ENCODE assay signal across 8 cellular contexts in genomic region chr14:89468030-89468429, GRCh38. TPM values are rescaled to one million over a fixed set of nuclear protein-coding genes. Genes with fewer than 3 reads are reported as not detected.
DNase-seq lines count a peak whose midpoint lies in the region; ATAC-seq and TF ChIP-seq lines count a peak whose summit lies in the region.
"Not testable (repeated sequence)": the region's sequence is repeated elsewhere in the genome, so short reads cannot be mapped to it uniquely, and the experiment has no call there.

No MANE protein-coding gene starts in this region.

- H3K9me3 ChIP-seq in CD4-positive, alpha-beta T cell (ENCODE audit: control insufficient read depth, low read length); DND-41 (ENCODE audit: insufficient read depth, low read length, severe bottlenecking): not testable (repeated sequence)

- H3K27ac Mint-ChIP-seq in CD4-positive, alpha-beta T cell = peak overlapping the region; percentile 66
- peak overlapping the region; percentile 14 for H3K27ac Mint-ChIP-seq in activated CD8-positive, alpha-beta T cell treated with anti-CD3 and anti-CD28 coated beads for 36 hours
- peak overlapping the region; percentile 54 for H3K27ac Mint-ChIP-seq in activated naive CD8-positive, alpha-beta T cell
- peak overlapping the region; percentile 22 for H3K27ac Mint-ChIP-seq in dendritic cell treated with granulocyte-macrophage colony-stimulating factor and Interleukin-4, amounts not matched to agents 40 ng/mL and 50 ng/mL, for 4 days
- H3K27ac Mint-ChIP-seq in immature natural killer cell (peak overlapping the region; percentile 77 to 97 (median 86)), natural killer cell (peak overlapping the region; percentile 85 to 95)
- H3K27ac Mint-ChIP-seq in stimulated activated effector memory CD8-positive, alpha-beta T cell treated with anti-CD3 and anti-CD28 coated beads, Interleukin-12 subunit alpha, Interleukin-12 subunit beta, amount 100 ng/mL, for 72 hours = not testable (repeated sequence)

- H3K4me1 ChIP-seq in DND-41 (ENCODE audit: insufficient read depth, low read length) = peaks cover 26% of the 10 kb centered on the region

- H3K9ac ChIP-seq in DND-41 (ENCODE audit: low read depth, low read length) = not testable (repeated sequence)

- not testable (repeated sequence) for DNase-seq in CD4-positive, alpha-beta T cell; DND-41; natural killer cell; stimulated activated effector memory CD8-positive, alpha-beta T cell treated with anti-CD3 and anti-CD28 coated beads, Interleukin-12 subunit alpha, Interleukin-12 subunit beta, amount 100 ng/mL, for 72 hours (ENCODE audit: low spot score in 2 of 2)
- DNase-seq in activated CD8-positive, alpha-beta T cell treated with anti-CD3 and anti-CD28 coated beads for 36 hours = peak; percentile 45
- DNase-seq in immature natural killer cell = peak in 2 of 3 donors; percentile 10 to 14

- not testable (repeated sequence) for H3K4me3 Mint-ChIP-seq in CD4-positive, alpha-beta T cell; activated CD8-positive, alpha-beta T cell treated with anti-CD3 and anti-CD28 coated beads for 36 hours; activated naive CD8-positive, alpha-beta T cell; dendritic cell treated with granulocyte-macrophage colony-stimulating factor and Interleukin-4, amounts not matched to agents 40 ng/mL and 50 ng/mL, for 4 days
- peak overlapping the region; percentile 57 to 95 (median 70) for H3K4me3 Mint-ChIP-seq in immature natural killer cell
- peak overlapping the region; percentile 45 for H3K4me3 Mint-ChIP-seq in natural killer cell
- H3K4me3 Mint-ChIP-seq in stimulated activated effector memory CD8-positive, alpha-beta T cell treated with anti-CD3 and anti-CD28 coated beads, Interleukin-12 subunit alpha, Interleukin-12 subunit beta, amount 100 ng/mL, for 72 hours = peak overlapping the region; percentile 62

- H3K79me2 ChIP-seq in DND-41 (ENCODE audit: insufficient read depth, low read length) = not testable (repeated sequence)

- H3K27ac ChIP-seq in CD4-positive, alpha-beta T cell (ENCODE audit: low read depth, low read length) = not testable (repeated sequence)
- peak overlapping the region; percentile 17; the same call in 1 of the 2 replicates for H3K27ac ChIP-seq in DND-41 (ENCODE audit: low read length)

- H3K27me3 ChIP-seq in CD4-positive, alpha-beta T cell (ENCODE audit: control insufficient read depth, insufficient read depth, low read length); DND-41 (ENCODE audit: insufficient read depth, low read length, poor library complexity): not testable (repeated sequence)

- TF ChIP-seq CTCF in CD4-positive, alpha-beta T cell (IDR thresholded peaks at IDR 0.05); DND-41 (IDR thresholded peaks at IDR 0.05; ENCODE audit: borderline replicate concordance, extremely low read depth, low read length, poor library complexity, severe bottlenecking); activated CD8-positive, alpha-beta T cell treated with anti-CD3 and anti-CD28 coated beads for 36 hours (IDR thresholded peaks at IDR 0.05); natural killer cell (IDR thresholded peaks at IDR 0.05): not testable (repeated sequence)

- not testable (repeated sequence) for H3K9me3 Mint-ChIP-seq in CD4-positive, alpha-beta T cell; activated CD8-positive, alpha-beta T cell treated with anti-CD3 and anti-CD28 coated beads for 36 hours; activated naive CD8-positive, alpha-beta T cell (ENCODE audit: low read depth); immature natural killer cell; natural killer cell; stimulated activated effector memory CD8-positive, alpha-beta T cell treated with anti-CD3 and anti-CD28 coated beads, Interleukin-12 subunit alpha, Interleukin-12 subunit beta, amount 100 ng/mL, for 72 hours
- peaks cover 22% of the 10 kb centered on the region for H3K9me3 Mint-ChIP-seq in dendritic cell treated with granulocyte-macrophage colony-stimulating factor and Interleukin-4, amounts not matched to agents 40 ng/mL and 50 ng/mL, for 4 days

- not testable (repeated sequence) for H3K36me3 ChIP-seq in DND-41 (ENCODE audit: insufficient read depth, low read length)

- POLR2A ChIA-PET in CD4-positive, alpha-beta T cell (lab: Charles Lee) = not testable (repeated sequence)
- POLR2A ChIA-PET in activated CD8-positive, alpha-beta T cell treated with anti-CD3 and anti-CD28 coated beads for 36 hours (lab: Charles Lee) = interaction anchor here (0.6 to 0.8 kb wide), 4 partner anchors 8 to 222 kb away, joined by 3 to 4 read pairs (median 4); no protein-coding TSS in a partner anchor

- CTCF ChIA-PET in CD4-positive, alpha-beta T cell (lab: Charles Lee) = not testable (repeated sequence)
- CTCF ChIA-PET in activated CD8-positive, alpha-beta T cell treated with anti-CD3 and anti-CD28 coated beads for 36 hours (lab: Charles Lee) = interaction anchor here (0.6 to 0.8 kb wide), 3 partner anchors 17 to 59 kb away, joined by 3 read pairs; no protein-coding TSS in a partner anchor

- H3K36me3 Mint-ChIP-seq in CD4-positive, alpha-beta T cell (ENCODE audit: low read depth) = peaks cover 55% of the 10 kb centered on the region
- peaks cover 28% of the 10 kb centered on the region for H3K36me3 Mint-ChIP-seq in activated CD8-positive, alpha-beta T cell treated with anti-CD3 and anti-CD28 coated beads for 36 hours (ENCODE audit: low read depth)
- peaks cover 13% of the 10 kb centered on the region for H3K36me3 Mint-ChIP-seq in activated naive CD8-positive, alpha-beta T cell
- peaks cover 50% of the 10 kb centered on the region for H3K36me3 Mint-ChIP-seq in dendritic cell treated with granulocyte-macrophage colony-stimulating factor and Interleukin-4, amounts not matched to agents 40 ng/mL and 50 ng/mL, for 4 days (ENCODE audit: low read depth)
- peaks cover 5 to 20% (median 8%) of the 10 kb centered on the region in 3 donors for H3K36me3 Mint-ChIP-seq in immature natural killer cell
- not testable (repeated sequence) for H3K36me3 Mint-ChIP-seq in natural killer cell; stimulated activated effector memory CD8-positive, alpha-beta T cell treated with anti-CD3 and anti-CD28 coated beads, Interleukin-12 subunit alpha, Interleukin-12 subunit beta, amount 100 ng/mL, for 72 hours

- H2AFZ ChIP-seq in DND-41 (ENCODE audit: low read depth, low read length) = not testable (repeated sequence)

- not testable (repeated sequence) for H4K20me1 ChIP-seq in DND-41 (ENCODE audit: insufficient read depth, low read length)

- ATAC-seq in CD4-positive, alpha-beta T cell (ENCODE audit: poor library complexity); DND-41 (ENCODE audit: insufficient read depth, low read depth); activated CD8-positive, alpha-beta T cell treated with anti-CD3 and anti-CD28 coated beads for 36 hours; natural killer cell; stimulated activated effector memory CD8-positive, alpha-beta T cell treated with anti-CD3 and anti-CD28 coated beads, Interleukin-12 subunit alpha, Interleukin-12 subunit beta, amount 100 ng/mL, for 72 hours: not testable (repeated sequence)

- H3K27me3 Mint-ChIP-seq in CD4-positive, alpha-beta T cell; activated CD8-positive, alpha-beta T cell treated with anti-CD3 and anti-CD28 coated beads for 36 hours; activated naive CD8-positive, alpha-beta T cell; dendritic cell treated with granulocyte-macrophage colony-stimulating factor and Interleukin-4, amounts not matched to agents 40 ng/mL and 50 ng/mL, for 4 days; natural killer cell (ENCODE audit: low read depth in 2 of 2): not testable (repeated sequence)
- peaks cover 2 to 13% (median 11%) of the 10 kb centered on the region in 3 donors for H3K27me3 Mint-ChIP-seq in immature natural killer cell (ENCODE audit: low read depth in 3 of 3)

- H3K4me1 Mint-ChIP-seq in CD4-positive, alpha-beta T cell (ENCODE audit: low read depth) = peaks cover 53% of the 10 kb centered on the region
- H3K4me1 Mint-ChIP-seq in activated CD8-positive, alpha-beta T cell treated with anti-CD3 and anti-CD28 coated beads for 36 hours (ENCODE audit: low read depth) = peaks cover 53% of the 10 kb centered on the region
- H3K4me1 Mint-ChIP-seq in activated naive CD8-positive, alpha-beta T cell (ENCODE audit: low read depth) = peaks cover 63% of the 10 kb centered on the region
- H3K4me1 Mint-ChIP-seq in dendritic cell treated with granulocyte-macrophage colony-stimulating factor and Interleukin-4, amounts not matched to agents 40 ng/mL and 50 ng/mL, for 4 days (ENCODE audit: low read depth) = peaks cover 74% of the 10 kb centered on the region
- peaks cover 75 to 81% of the 10 kb centered on the region in 2 donors for H3K4me1 Mint-ChIP-seq in immature natural killer cell
- peaks cover 64 to 72% of the 10 kb centered on the region in 2 donors for H3K4me1 Mint-ChIP-seq in natural killer cell
- H3K4me1 Mint-ChIP-seq in stimulated activated effector memory CD8-positive, alpha-beta T cell treated with anti-CD3 and anti-CD28 coated beads, Interleukin-12 subunit alpha, Interleukin-12 subunit beta, amount 100 ng/mL, for 72 hours = peaks cover 58% of the 10 kb centered on the region

- intact Hi-C loops in CD4-positive, alpha-beta T cell (cut with DNase I, micrococcal nuclease); activated CD8-positive, alpha-beta T cell treated with anti-CD3 and anti-CD28 coated beads for 36 hours (cut with micrococcal nuclease); dendritic cell treated with granulocyte-macrophage colony-stimulating factor and Interleukin-4, amounts not matched to agents 40 ng/mL and 50 ng/mL, for 4 days (cut with micrococcal nuclease): not testable (repeated sequence)
- intact Hi-C loops in natural killer cell (cut with micrococcal nuclease) = loop anchor here (5.0 kb wide), 1 partner anchor 304 kb away; no protein-coding TSS in a partner anchor

- H3K4me3 ChIP-seq in DND-41 (ENCODE audit: low read depth in 1 of 2, low read length in 2 of 2) = not testable (repeated sequence)

- H3K4me2 ChIP-seq in DND-41 (ENCODE audit: insufficient read depth, low read length) = not testable (repeated sequence)

RNA-seq across cellular contexts. Expression of gene FOXN3, which starts 51.0 kb away (rescaled TPM):
- total RNA-seq in CD4-positive, alpha-beta T cell = 100 to 1,000 TPM; 124 to 127 TPM
- total RNA-seq in activated CD8-positive, alpha-beta T cell treated with anti-CD3 and anti-CD28 coated beads for 36 hours = 10 to 100 TPM; 83.4 to 85.0 TPM
- polyA plus RNA-seq in immature natural killer cell = 100 to 1,000 TPM in 2 of 3 donors, 10 to 100 TPM in 1; 88.6 to 150 (median 102) TPM
- total RNA-seq in natural killer cell = 100 to 1,000 TPM; 209 to 216 (median 209) TPM
